Comparison of ENCODE assay signal across 2 cellular contexts in genomic region chr16:31869511-31870201, GRCh38.
TF ChIP-seq lines count a peak whose summit lies in the region.

No MANE protein-coding gene starts in this region.

TF ChIP-seq in K562, 482 proteins besides CTCF, POLR2A, EP300 and RAD21 (continues in another document):
- TF ChIP-seq MEIS2 (IDR thresholded peaks at IDR 0.05; ENCODE audit: partially characterized antibody) (peak; percentile 43), BACH1 (tag; IDR thresholded peaks at IDR 0.05) (no peak), FUS (optimal IDR thresholded peaks at IDR 0.05; ENCODE audit: low read depth, low read length) (no peak), ARHGAP35 (IDR thresholded peaks at IDR 0.05; ENCODE audit: partially characterized antibody) (no peak), RBM39 (optimal IDR thresholded peaks at IDR 0.05; ENCODE audit: low read depth, low read length) (no peak), PRDM10 (IDR thresholded peaks at IDR 0.05; ENCODE audit: partially characterized antibody) (peak; percentile 95), FOSL1 (tag; conservative IDR thresholded peaks at IDR 0.05) (0 out of 2 replicates have a peak, but pooled peaks have one; percentile 18), AFF4 (CRISPR knock-in tag; IDR thresholded peaks at IDR 0.05) (no peak), NKRF (IDR thresholded peaks at IDR 0.05; ENCODE audit: borderline replicate concordance) (no peak), SIN3A (IDR thresholded peaks at IDR 0.05; ENCODE audit: borderline replicate concordance in 2 of 2, control insufficient read depth in 1 of 2, low read depth in 2 of 2, low read length in 2 of 2) (no peak), RAD51 (IDR thresholded peaks at IDR 0.05; ENCODE audit: borderline replicate concordance, low read depth) (0 out of 2 replicates have a peak, but pooled peaks have one; percentile 22), ATF7 (IDR thresholded peaks at IDR 0.05) (peak; percentile 48), PCBP2 (IDR thresholded peaks at IDR 0.05; ENCODE audit: low read depth, low read length, poor library complexity, severe bottlenecking) (no peak), ELF1 (tag; IDR thresholded peaks at IDR 0.05) (no peak), TCF7L2 (IDR thresholded peaks at IDR 0.05; ENCODE audit: low read depth, low read length) (peak; percentile 52; the same call in 1 of the 2 replicates), EP400 (IDR thresholded peaks at IDR 0.05) (no peak), TFAM (CRISPR knock-in tag; conservative IDR thresholded peaks at IDR 0.05) (no peak), ZBTB8A (IDR thresholded peaks at IDR 0.05; ENCODE audit: partially characterized antibody) (no peak), GATAD2A (IDR thresholded peaks at IDR 0.05) (no peak), L3MBTL2 (IDR thresholded peaks at IDR 0.05) (peak; percentile 19; the same call in 1 of the 2 replicates), MYC (IDR thresholded peaks at IDR 0.05; ENCODE audit: low read depth, low read length) (no peak), MYC (CRISPR knock-in tag; IDR thresholded peaks at IDR 0.05; ENCODE audit: borderline replicate concordance, low read depth) (no peak), BHLHE40 (IDR thresholded peaks at IDR 0.05; ENCODE audit: low read length) (peak; percentile 52; the same call in 1 of the 2 replicates)

TF ChIP-seq in HepG2, 621 proteins besides CTCF, POLR2A, EP300 and RAD21:
- TF ChIP-seq ZNF720 (CRISPR knock-in tag; IDR thresholded peaks at IDR 0.05) (no peak), GLI4 (CRISPR knock-in tag; IDR thresholded peaks at IDR 0.05; ENCODE audit: borderline replicate concordance) (no peak), ZNF331 (CRISPR knock-in tag; IDR thresholded peaks at IDR 0.05) (no peak), ZSCAN29 (CRISPR knock-in tag; conservative IDR thresholded peaks at IDR 0.05) (no peak), PRDM10 (CRISPR knock-in tag; IDR thresholded peaks at IDR 0.05; ENCODE audit: low read depth) (peak; percentile 87), ZNF333 (CRISPR knock-in tag; IDR thresholded peaks at IDR 0.05; ENCODE audit: borderline replicate concordance) (no peak), ZMAT5 (CRISPR knock-in tag; IDR thresholded peaks at IDR 0.05; ENCODE audit: borderline replicate concordance, low read depth) (no peak), ZNF33B (CRISPR knock-in tag; IDR thresholded peaks at IDR 0.05) (no peak), ZNF749 (CRISPR knock-in tag; IDR thresholded peaks at IDR 0.05; ENCODE audit: borderline replicate concordance) (no peak), ZNF740 (CRISPR knock-in tag; IDR thresholded peaks at IDR 0.05) (no peak), BHLHE40 (IDR thresholded peaks at IDR 0.05; ENCODE audit: low read length) (0 out of 2 replicates have a peak, but pooled peaks have one; percentile 40), ZGPAT (CRISPR knock-in tag; IDR thresholded peaks at IDR 0.05) (no peak)
